1 cellular context compared by ENCODE assay signal in genomic region chr16:28512081-28512789, GRCh38.
TF ChIP-seq lines count a peak whose summit lies in the region.
"Not testable (repeated sequence)": the region's sequence is repeated elsewhere in the genome, so short reads cannot be mapped to it uniquely, and the experiment has no call there.

No MANE protein-coding gene starts in this region.

TF ChIP-seq in HepG2, 621 proteins besides CTCF, POLR2A, EP300 and RAD21 (continued from another document):
- TF ChIP-seq ZFP37 (CRISPR knock-in tag; IDR thresholded peaks at IDR 0.05; ENCODE audit: borderline replicate concordance) (0 out of 2 replicates have a peak, but pooled peaks have one; percentile 43), ZNF605 (CRISPR knock-in tag; IDR thresholded peaks at IDR 0.05) (peak; percentile 33; the same call in 1 of the 2 replicates), RCOR2 (CRISPR knock-in tag; IDR thresholded peaks at IDR 0.05) (0 out of 2 replicates have a peak, but pooled peaks have one; percentile 12), ZNF225 (CRISPR knock-in tag; IDR thresholded peaks at IDR 0.05) (0 out of 2 replicates have a peak, but pooled peaks have one; percentile 53), BRD4 (CRISPR knock-in tag; IDR thresholded peaks at IDR 0.05) (0 out of 2 replicates have a peak, but pooled peaks have one; percentile 35), ZNF687 (CRISPR knock-in tag; IDR thresholded peaks at IDR 0.05) (peak; percentile 84), HNF4A (CRISPR knock-in tag; IDR thresholded peaks at IDR 0.05) (peak; percentile 31; the same call in 1 of the 2 replicates), ZNF710 (CRISPR knock-in tag; IDR thresholded peaks at IDR 0.05; ENCODE audit: borderline replicate concordance) (0 out of 2 replicates have a peak, but pooled peaks have one; percentile 17), ZNF574 (CRISPR knock-in tag; IDR thresholded peaks at IDR 0.05) (peak; percentile 36; the same call in 1 of the 2 replicates), ZNF501 (CRISPR knock-in tag; IDR thresholded peaks at IDR 0.05) (peak; percentile 54; the same call in 1 of the 2 replicates), THAP8 (CRISPR knock-in tag; IDR thresholded peaks at IDR 0.05; ENCODE audit: borderline replicate concordance) (0 out of 2 replicates have a peak, but pooled peaks have one; percentile 79), ZFX (CRISPR knock-in tag; IDR thresholded peaks at IDR 0.05; ENCODE audit: low read depth) (peak; percentile 62), ZNF232 (CRISPR knock-in tag; IDR thresholded peaks at IDR 0.05; ENCODE audit: borderline replicate concordance) (0 out of 2 replicates have a peak, but pooled peaks have one; percentile 40), JUND (CRISPR knock-in tag; IDR thresholded peaks at IDR 0.05) (0 out of 2 replicates have a peak, but pooled peaks have one; percentile 17), ZNF766 (CRISPR knock-in tag; IDR thresholded peaks at IDR 0.05; ENCODE audit: borderline replicate concordance) (peak; percentile 23; the same call in 1 of the 2 replicates), ZNF234 (CRISPR knock-in tag; conservative IDR thresholded peaks at IDR 0.05) (peak; percentile 64; the same call in 1 of the 2 replicates), ZNF740 (CRISPR knock-in tag; IDR thresholded peaks at IDR 0.05) (peak; percentile 57; the same call in 1 of the 2 replicates), LCORL (CRISPR knock-in tag; IDR thresholded peaks at IDR 0.05) (0 out of 2 replicates have a peak, but pooled peaks have one; percentile 21), MLX (CRISPR knock-in tag; IDR thresholded peaks at IDR 0.05) (0 out of 2 replicates have a peak, but pooled peaks have one; percentile 16), MYC (CRISPR knock-in tag; IDR thresholded peaks at IDR 0.05; ENCODE audit: borderline replicate concordance) (peak; percentile 68; the same call in 1 of the 2 replicates), ZBTB7A (CRISPR knock-in tag; IDR thresholded peaks at IDR 0.05) (peak; percentile 42; the same call in 1 of the 2 replicates), IKZF5 (CRISPR knock-in tag; IDR thresholded peaks at IDR 0.05) (0 out of 2 replicates have a peak, but pooled peaks have one; percentile 51), SP4 (CRISPR knock-in tag; IDR thresholded peaks at IDR 0.05) (peak; percentile 30; the same call in 1 of the 2 replicates), BCL6 (CRISPR knock-in tag; IDR thresholded peaks at IDR 0.05) (peak; percentile 69), CHD4 (IDR thresholded peaks at IDR 0.05; ENCODE audit: borderline replicate concordance, low read length) (peak; percentile 64; the same call in 1 of the 2 replicates)
- TF ChIP-seq LCORL (IDR thresholded peaks at IDR 0.05): not testable (repeated sequence)
